In genomic region chr1:97630968-97631367, GRCh38 we compare ENCODE assay signal across 14 cellular contexts.
DNase-seq lines count a peak whose midpoint lies in the region; ATAC-seq, FAIRE-seq and TF ChIP-seq lines count a peak whose summit lies in the region.
"Had no signal": no experiment of that assay in that cellular context is flagged by ENCODE, and none has a peak within 500 bp of the region (broad histone marks: within the 10 kb centered on the region; RNA-seq: fewer than 3 reads in every experiment).

No MANE protein-coding gene starts in this region.

- H3K4me1 ChIP-seq in cardiac muscle cell (ENCODE audit: low read depth): peaks cover 33% of the 10 kb centered on the region
- H3K4me1 ChIP-seq in right atrium auricular region: peaks cover 0 to 19% of the 10 kb centered on the region in 2 donors
- H3K4me1 ChIP-seq in endothelial cell of umbilical vein (ENCODE audit: control insufficient read depth, extremely low read depth, insufficient read depth, low read length): peaks cover 22% of the 10 kb centered on the region
- H3K4me1 ChIP-seq in smooth muscle cell (ENCODE audit: low read depth): peaks cover 12% of the 10 kb centered on the region
- H3K4me1 ChIP-seq: uterus had no signal

- no peaks in the 10 kb centered on the region for H3K9me1 ChIP-seq in endothelial cell of umbilical vein (replicated peaks; ENCODE audit: control insufficient read depth, extremely low read depth, insufficient read depth, low read length)

- H3K27ac ChIP-seq in cardiac muscle cell (peak overlapping the region; percentile 70), right atrium auricular region (no peak overlapping the region), endothelial cell of umbilical vein (ENCODE audit: insufficient read depth, low read depth, low read length) (no peak overlapping the region), smooth muscle cell (ENCODE audit: low read depth) (no peak overlapping the region)
- H3K27ac ChIP-seq: uterus had no signal

- H3K4me3 ChIP-seq in cardiac muscle cell (no peak overlapping the region), right atrium auricular region (no peak overlapping the region), endothelial cell of umbilical vein (replicated peaks in 1 of 3; ENCODE audit: insufficient read depth in 1 of 3, low read depth in 1 of 3, low read length in 3 of 3) (no peak overlapping the region), smooth muscle cell (no peak overlapping the region)
- H3K4me3 ChIP-seq: uterus had no signal

- no peak for TF ChIP-seq POLR2A in endothelial cell of umbilical vein (IDR thresholded peaks at IDR 0.05; ENCODE audit: low read depth, low read length)

- H3K9ac ChIP-seq in endothelial cell of umbilical vein (replicated peaks; ENCODE audit: extremely low read depth, insufficient read depth, low read length) (no peak overlapping the region), smooth muscle cell (ENCODE audit: low read depth) (no peak overlapping the region)

- FAIRE-seq in endothelial cell of umbilical vein (lab: Jason Lieb, UNC): peak; percentile 77
- FAIRE-seq: islet of Langerhans had no signal

- no TSS peak for BruUV-seq in endothelial cell of umbilical vein (replicated peaks; lab: Mats Ljungman, UMichigan)

- POLR2A ChIA-PET in endothelial cell of umbilical vein (lab: Charles Lee): no interaction called here

- CTCF ChIA-PET in endothelial cell of umbilical vein (lab: Charles Lee): interaction anchor here (0.6 to 1.6 kb wide), 2 partner anchors 387 to 404 kb away, joined by 3 to 4 read pairs; no protein-coding TSS in a partner anchor

- no peaks in the 10 kb centered on the region for H3F3A ChIP-seq in smooth muscle cell (ENCODE audit: low read depth)

- H3K79me2 ChIP-seq in endothelial cell of umbilical vein (ENCODE audit: control insufficient read depth, insufficient read depth, low read length) (no peaks in the 10 kb centered on the region), smooth muscle cell (ENCODE audit: low read depth) (no peaks in the 10 kb centered on the region)

- H2AFZ ChIP-seq in endothelial cell of umbilical vein (ENCODE audit: low read depth, low read length): peak overlapping the region; percentile 17
- no peak overlapping the region for H2AFZ ChIP-seq in smooth muscle cell (ENCODE audit: low read depth)

- no peaks in the 10 kb centered on the region for H3K36me3 ChIP-seq in cardiac muscle cell
- no peaks in the 10 kb centered on the region for H3K36me3 ChIP-seq in right atrium auricular region
- H3K36me3 ChIP-seq in endothelial cell of umbilical vein (ENCODE audit: control insufficient read depth in 2 of 2, extremely low read depth in 1 of 2, insufficient read depth in 2 of 2, low read length in 2 of 2): no peaks in the 10 kb centered on the region
- no peaks in the 10 kb centered on the region for H3K36me3 ChIP-seq in smooth muscle cell (ENCODE audit: low read depth)
- H3K36me3 ChIP-seq: uterus had no signal

- TF ChIP-seq CTCF in cardiac muscle cell (IDR thresholded peaks at IDR 0.05; ENCODE audit: low read depth, low read length) (no peak), right atrium auricular region (IDR thresholded peaks at IDR 0.05) (no peak), endothelial cell of umbilical vein (IDR thresholded peaks at IDR 0.05; ENCODE audit: extremely low read depth in 1 of 2, insufficient read depth in 1 of 2, low read depth in 1 of 2, low read length in 2 of 2) (no peak), smooth muscle cell (IDR thresholded peaks at IDR 0.05; ENCODE audit: borderline replicate concordance, insufficient read depth, poor library complexity, severe bottlenecking) (no peak)

- WGBS in smooth muscle cell (ENCODE audit: low lambda C conversion rate): 37% methylated on average over 3 of the region's 3 CpGs

- H4K20me1 ChIP-seq in endothelial cell of umbilical vein (replicated peaks; ENCODE audit: control insufficient read depth, extremely low read depth, insufficient read depth, low read length) (no peaks in the 10 kb centered on the region), smooth muscle cell (ENCODE audit: low read depth) (no peaks in the 10 kb centered on the region)

- dilution Hi-C loops in endothelial cell of umbilical vein (cut with MboI; ENCODE audit: extremely low pct_ligation_motif_present, low sequenced_read_pairs): no loop called here

- intact Hi-C loops in endothelial cell of umbilical vein (cut with micrococcal nuclease): no loop called here

- H3K9me3 ChIP-seq in cardiac muscle cell (ENCODE audit: low read depth) (no peaks in the 10 kb centered on the region), right atrium auricular region (no peaks in the 10 kb centered on the region), endothelial cell of umbilical vein (replicated peaks; ENCODE audit: control insufficient read depth, insufficient read depth, low read length) (no peaks in the 10 kb centered on the region), smooth muscle cell (replicated peaks; ENCODE audit: low read depth) (no peaks in the 10 kb centered on the region)
- H3K9me3 ChIP-seq: uterus had no signal

- no peaks in the 10 kb centered on the region for H3K27me3 ChIP-seq in cardiac muscle cell
- H3K27me3 ChIP-seq in right atrium auricular region: no peaks in the 10 kb centered on the region
- no peaks in the 10 kb centered on the region for H3K27me3 ChIP-seq in endothelial cell of umbilical vein (ENCODE audit: control insufficient read depth in 2 of 2, insufficient read depth in 2 of 2, low read length in 2 of 2)
- H3K27me3 ChIP-seq in smooth muscle cell (ENCODE audit: low read depth): no peaks in the 10 kb centered on the region
- H3K27me3 ChIP-seq: uterus had no signal

- H3K4me2 ChIP-seq in endothelial cell of umbilical vein (ENCODE audit: insufficient read depth, low read length): no peak overlapping the region
- H3K4me2 ChIP-seq in smooth muscle cell: peak overlapping the region; percentile 67

- DNase-seq in cardiac muscle cell (ENCODE audit: low read depth in 1 of 2, low spot score in 1 of 2) (peak; percentile 45 to 93), right atrium auricular region (ENCODE audit: low spot score) (no peak), NCI-H446 (lab: John Stamatoyannopoulos, UW) (peak; percentile 53 to 76), endothelial cell of umbilical vein (ENCODE audit: low read depth, low spot score) (peak; percentile 71), smooth muscle cell (lab: John Stamatoyannopoulos, UW; ENCODE audit: unreplicated experiment) (no peak), CD1c-positive myeloid dendritic cell (ENCODE audit: extremely low spot score) (no peak), SW 1271 (lab: John Stamatoyannopoulos, UW) (no peak)
- DNase-seq: GDM1, NCI-H1694 treated with DMSO at 0.1 percent for 48 hours, nephron progenitor cell, SIG-M5 had no signal

- ATAC-seq in GM21423 (IDR thresholded peaks at IDR 0.05; ENCODE audit: unreplicated experiment): no peak

TF ChIP-seq in endothelial cell of umbilical vein, 7 proteins besides CTCF, POLR2A, EP300 and RAD21:
- TF ChIP-seq POLR2AphosphoS5 (IDR thresholded peaks at IDR 0.05; ENCODE audit: insufficient read depth, low read depth, low read length) (no peak), MAX (IDR thresholded peaks at IDR 0.05; ENCODE audit: insufficient read depth, insufficient read length) (no peak), MYC (IDR thresholded peaks at IDR 0.05; ENCODE audit: low read depth, low read length) (no peak), EZH2 (IDR thresholded peaks at IDR 0.05; ENCODE audit: borderline replicate concordance, low read depth, low read length, severe bottlenecking) (no peak), FOS (IDR thresholded peaks at IDR 0.05; ENCODE audit: borderline replicate concordance, insufficient read depth, low read length) (no peak), GATA2 (IDR thresholded peaks at IDR 0.05; ENCODE audit: insufficient read depth, insufficient read length, low read depth, low read length) (no peak), JUN (IDR thresholded peaks at IDR 0.05; ENCODE audit: borderline replicate concordance, insufficient read depth, insufficient read length, low read depth) (no peak)

Comparison
In these comparisons a context has a peak if more than half of its experiments do, and no peak if none do; other contexts are left out.
1. DNase-seq: peak in cardiac muscle cell (2 of 2), NCI-H446 (2 of 2) and endothelial cell of umbilical vein (single experiment); none in right atrium auricular region (single experiment), smooth muscle cell (single experiment), CD1c-positive myeloid dendritic cell (single experiment) and SW 1271 (0 of 2).